Comparison of ENCODE assay signal across 8 cellular contexts in the genomic region with DNA sequence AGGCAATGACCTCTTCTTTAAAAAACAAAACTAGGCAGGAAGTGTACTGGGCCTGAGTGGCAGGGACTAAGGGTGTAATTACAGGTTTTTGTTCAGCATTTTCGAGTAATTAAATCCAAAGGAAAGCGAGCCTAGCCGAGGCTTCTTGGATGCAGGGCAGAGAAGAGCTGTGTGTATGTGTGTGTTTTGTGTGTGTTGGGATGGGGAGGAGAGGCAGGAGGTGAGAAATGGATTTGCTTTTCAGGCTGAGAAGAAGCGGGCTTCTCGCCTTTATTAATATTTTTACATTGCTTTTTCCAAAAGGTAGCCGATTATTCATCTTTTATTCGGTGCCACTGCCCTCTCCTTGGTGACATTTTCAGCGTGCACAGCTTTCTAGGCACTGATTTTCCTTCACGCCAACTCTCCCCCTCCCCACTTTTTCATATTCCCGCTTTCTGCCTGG. TPM values are rescaled to one million over a fixed set of nuclear protein-coding genes. Genes with fewer than 3 reads are reported as not detected.
A peak's percentile ranks its signal among the peaks of the same experiment; 100 is the strongest.
DNase-seq lines count a peak whose midpoint lies in the region; ATAC-seq and TF ChIP-seq lines count a peak whose summit lies in the region.

No MANE protein-coding gene starts in this region.

- no peak overlapping the region for H3K4me3 ChIP-seq in RWPE2 (ENCODE audit: severe bottlenecking)
- no peak overlapping the region for H3K4me3 ChIP-seq in right cardiac atrium (ENCODE audit: low read length)
- H3K4me3 ChIP-seq in subcutaneous abdominal adipose tissue (ENCODE audit: low read depth in 1 of 5, low read length in 5 of 5) = peak overlapping the region in 1 of 5 donors; percentile 26

- intact Hi-C loops in right cardiac atrium (cut with DNase I) = no loop called here

- H3K4me1 Mint-ChIP-seq in T-helper 2 cell treated with Interferon-gamma antibody and Interleukin-4, amounts not matched to agents 5 μg/mL and 100 μg/mL, for 36 hours (ENCODE audit: low read depth) = peaks cover 74% of the 10 kb centered on the region

- H3K27me3 ChIP-seq in RWPE2 (ENCODE audit: insufficient read depth, poor library complexity, severe bottlenecking) = no peaks in the 10 kb centered on the region
- no peaks in the 10 kb centered on the region for H3K27me3 ChIP-seq in right cardiac atrium (ENCODE audit: control insufficient read depth, insufficient read depth)
- no peaks in the 10 kb centered on the region for H3K27me3 ChIP-seq in subcutaneous abdominal adipose tissue (ENCODE audit: control insufficient read depth in 5 of 5, insufficient read depth in 4 of 5, low read length in 5 of 5)

- ATAC-seq in RWPE2 (ENCODE audit: low read depth) = no peak
- no peak for ATAC-seq in right cardiac atrium
- ATAC-seq in GM19463 (IDR thresholded peaks at IDR 0.05; ENCODE audit: unreplicated experiment) = no peak

- peak overlapping the region; percentile 78 for H3K4me3 Mint-ChIP-seq in T-helper 2 cell treated with Interferon-gamma antibody and Interleukin-4, amounts not matched to agents 5 μg/mL and 100 μg/mL, for 36 hours

- WGBS in right cardiac atrium = 66% methylated on average over 10 of the region's 10 CpGs

- TF ChIP-seq CTCF in RWPE2 (IDR thresholded peaks at IDR 0.05; ENCODE audit: poor library complexity, severe bottlenecking) = no peak

- H3K4me1 ChIP-seq in RWPE2 (ENCODE audit: insufficient read depth, poor library complexity, severe bottlenecking) (peaks cover 61% of the 10 kb centered on the region), right cardiac atrium (ENCODE audit: control insufficient read depth, insufficient read depth, low read length) (peaks cover 26% of the 10 kb centered on the region), subcutaneous abdominal adipose tissue (ENCODE audit: control insufficient read depth in 5 of 5, insufficient read depth in 5 of 5, low read length in 5 of 5) (peaks cover 29 to 86% (median 81%) of the 10 kb centered on the region in 5 donors)

- peak overlapping the region in 1 of 5 donors; percentile 19 for H3K9ac ChIP-seq in subcutaneous abdominal adipose tissue (ENCODE audit: low read length in 5 of 5)

- no peaks in the 10 kb centered on the region for H3K36me3 Mint-ChIP-seq in T-helper 2 cell treated with Interferon-gamma antibody and Interleukin-4, amounts not matched to agents 5 μg/mL and 100 μg/mL, for 36 hours (ENCODE audit: low read depth)

- no peaks in the 10 kb centered on the region for H3K27me3 Mint-ChIP-seq in T-helper 2 cell treated with Interferon-gamma antibody and Interleukin-4, amounts not matched to agents 5 μg/mL and 100 μg/mL, for 36 hours (ENCODE audit: low read depth)

- DNase-seq in T-helper 2 cell treated with Interferon-gamma antibody and Interleukin-4, amounts not matched to agents 5 μg/mL and 100 μg/mL, for 36 hours (ENCODE audit: low spot score) = no peak
- no peak for DNase-seq in T-helper 2 cell
- no peak for DNase-seq in RWPE2 (ENCODE audit: low spot score)
- no peak for DNase-seq in right cardiac atrium
- no peak for DNase-seq in UCSD-AML1 (lab: John Stamatoyannopoulos, UW; ENCODE audit: unreplicated experiment)
- DNase-seq in stimulated activated CD4-positive, alpha-beta T cell treated with anti-CD3 and anti-CD28 coated beads, Interleukin-4, amount 100 ng/mL, for 24 hours = no peak

- H3K9me3 Mint-ChIP-seq in T-helper 2 cell treated with Interferon-gamma antibody and Interleukin-4, amounts not matched to agents 5 μg/mL and 100 μg/mL, for 36 hours = no peaks in the 10 kb centered on the region

- peak overlapping the region; percentile 92 for H3K27ac Mint-ChIP-seq in T-helper 2 cell treated with Interferon-gamma antibody and Interleukin-4, amounts not matched to agents 5 μg/mL and 100 μg/mL, for 36 hours

- H3K9me3 ChIP-seq in RWPE2 (ENCODE audit: severe bottlenecking) (no peaks in the 10 kb centered on the region), right cardiac atrium (ENCODE audit: control insufficient read depth, low read length) (no peaks in the 10 kb centered on the region), subcutaneous abdominal adipose tissue (ENCODE audit: control insufficient read depth in 5 of 5, low read length in 5 of 5) (no peaks in the 10 kb centered on the region)

- H3K27ac ChIP-seq in RWPE2 (ENCODE audit: poor library complexity, severe bottlenecking) = peak overlapping the region; percentile 93
- H3K27ac ChIP-seq in right cardiac atrium (ENCODE audit: low read length) = peak overlapping the region; percentile 21
- H3K27ac ChIP-seq in subcutaneous abdominal adipose tissue (ENCODE audit: low read depth, low read length) = peak overlapping the region; percentile 95

- H3K36me3 ChIP-seq in RWPE2 (ENCODE audit: low read depth) (no peaks in the 10 kb centered on the region), subcutaneous abdominal adipose tissue (ENCODE audit: control insufficient read depth in 5 of 5, insufficient read depth in 5 of 5, low read length in 5 of 5) (no peaks in the 10 kb centered on the region)

RNA-seq across cellular contexts. Expression of a gene that starts 8.9 kb away (rescaled TPM):
- total RNA-seq in right cardiac atrium = 10 to 100 TPM; 43.5 to 61.2 (median 51.5) TPM
- polyA plus RNA-seq in right cardiac atrium = 22.0 TPM

Comparison
In these comparisons a context has a peak if more than half of its experiments do, and no peak if none do; other contexts are left out.
1. H3K27ac ChIP-seq: peak in every context shown above with its lines; median percentile 95 in subcutaneous abdominal adipose tissue; 93 in RWPE2; 21 in right cardiac atrium.